ENCODE assay signal across 11 cellular contexts in genomic region chr11:59224419-59224928, GRCh38. TPM values are rescaled to one million over a fixed set of nuclear protein-coding genes. Genes with fewer than 3 reads are reported as not detected.
DNase-seq lines count a peak whose midpoint lies in the region; ATAC-seq, FAIRE-seq and TF ChIP-seq lines count a peak whose summit lies in the region.
"Had no signal": no experiment of that assay in that cellular context is flagged by ENCODE, and none has a peak within 500 bp of the region (broad histone marks: within the 10 kb centered on the region; RNA-seq: fewer than 3 reads in every experiment).

No MANE protein-coding gene starts in this region.

- no peaks in the 10 kb centered on the region for H3K9me3 Mint-ChIP-seq in activated CD4-positive, alpha-beta T cell treated with anti-CD3 and anti-CD28 coated beads for 36 hours (ENCODE audit: low read depth)
- H3K9me3 Mint-ChIP-seq: activated T-cell treated with anti-CD3 and anti-CD28 coated beads, Interleukin-2, amount 50 U/mL, for 72 hours had no signal

- dilution Hi-C loops in IMR-90 (cut with HindIII; ENCODE audit: low sequenced_read_pairs, unreplicated experiment), result no loop called here

- CTCF ChIA-PET in activated CD4-positive, alpha-beta T cell treated with anti-CD3 and anti-CD28 coated beads for 36 hours (lab: Charles Lee), result interaction anchor here (0.6 to 1.5 kb wide), 3 partner anchors 22 to 37 kb away, joined by 3 read pairs; no protein-coding TSS in a partner anchor
- CTCF ChIA-PET in IMR-90 (lab: Yijun Ruan, JAX), result interaction anchor here (0.7 to 1.3 kb wide), 4 partner anchors 9 to 53 kb away, joined by 3 to 5 read pairs (median 4); partner anchors contain the start of gene DTX4

- POLR2A ChIA-PET in activated CD4-positive, alpha-beta T cell treated with anti-CD3 and anti-CD28 coated beads for 36 hours (lab: Charles Lee), result interaction anchor here (0.5 kb wide), 1 partner anchor 53 kb away, joined by 5 read pairs; the partner anchor contains the start of gene DTX4
- POLR2A ChIA-PET in IMR-90 (lab: Charles Lee; ENCODE audit: unreplicated experiment), result no interaction called here

- DNase-seq in activated CD4-positive, alpha-beta T cell treated with anti-CD3 and anti-CD28 coated beads for 36 hours, result no peak
- DNase-seq in activated CD4-positive, alpha-beta T cell treated with anti-CD3 and anti-CD28 coated beads, Interleukin-2, amount 50 U/mL, for 48 hours, result no peak
- DNase-seq in IMR-90 (no peak), foreskin keratinocyte (no peak), upper lobe of left lung (no peak), small intestine (no peak), T-helper 2 cell (no peak), LoVo (ENCODE audit: low spot score) (no peak)
- DNase-seq: activated T-cell treated with anti-CD3 and anti-CD28 coated beads, Interleukin-2, amount 50 U/mL, for 72 hours; mammary epithelial cell had no signal

- H3K4me1 Mint-ChIP-seq in activated CD4-positive, alpha-beta T cell treated with anti-CD3 and anti-CD28 coated beads for 36 hours, result peaks cover 12% of the 10 kb centered on the region

- peak overlapping the region; percentile 75 for H3K4ac ChIP-seq in IMR-90 (ENCODE audit: low read depth, low read length)

- no peak overlapping the region for H3K4me3 Mint-ChIP-seq in activated CD4-positive, alpha-beta T cell treated with anti-CD3 and anti-CD28 coated beads for 36 hours

- H3K27ac ChIP-seq in IMR-90 (ENCODE audit: insufficient read depth, low read length) (peak overlapping the region; percentile 80; the same call in 1 of the 2 replicates), foreskin keratinocyte (no peak overlapping the region), upper lobe of left lung (peak overlapping the region; percentile 56 to 79 (median 70)), small intestine (ENCODE audit: low read depth in 1 of 2, low read length in 1 of 2) (peak overlapping the region in 1 of 2 donors; percentile 77)

- peak overlapping the region; percentile 20 for H3K18ac ChIP-seq in IMR-90 (ENCODE audit: low read depth, low read length)

- H3K9me3 ChIP-seq in IMR-90 (ENCODE audit: control insufficient read depth, insufficient read depth, low read length), result no peaks in the 10 kb centered on the region
- no peaks in the 10 kb centered on the region for H3K9me3 ChIP-seq in upper lobe of left lung
- no peaks in the 10 kb centered on the region for H3K9me3 ChIP-seq in small intestine (ENCODE audit: control insufficient read depth, low read depth)

- no peak overlapping the region for H3K4me3 ChIP-seq in IMR-90 (ENCODE audit: insufficient read depth, low read depth, low read length)
- H3K4me3 ChIP-seq in upper lobe of left lung, result no peak overlapping the region
- H3K4me3 ChIP-seq in small intestine (ENCODE audit: low read depth in 1 of 2, low read length in 2 of 2), result no peak overlapping the region

- in situ Hi-C loops in IMR-90 (cut with MboI; ENCODE audit: low sequenced_read_pairs), result no loop called here

- H3K27me3 ChIP-seq in IMR-90 (ENCODE audit: control insufficient read depth, insufficient read depth, low read length), result no peaks in the 10 kb centered on the region
- H3K27me3 ChIP-seq in foreskin keratinocyte, result no peaks in the 10 kb centered on the region
- H3K27me3 ChIP-seq in upper lobe of left lung, result no peaks in the 10 kb centered on the region
- no peaks in the 10 kb centered on the region for H3K27me3 ChIP-seq in small intestine (ENCODE audit: control insufficient read depth in 2 of 2, insufficient read depth in 2 of 2, low read length in 2 of 2)

- intact Hi-C loops in activated CD4-positive, alpha-beta T cell treated with anti-CD3 and anti-CD28 coated beads for 36 hours (cut with DNase I, micrococcal nuclease), result no loop called here
- intact Hi-C loops in IMR-90 (cut with micrococcal nuclease), result loop anchor here (5.0 kb wide), 2 partner anchors 52 to 58 kb away; partner anchors contain the start of gene DTX4

- no peak overlapping the region for H4K5ac ChIP-seq in IMR-90 (ENCODE audit: low read depth, low read length)

- H3K36me3 ChIP-seq in IMR-90 (ENCODE audit: control insufficient read depth, insufficient read depth, low read length) (no peaks in the 10 kb centered on the region), upper lobe of left lung (no peaks in the 10 kb centered on the region), small intestine (ENCODE audit: control insufficient read depth in 2 of 2, insufficient read depth in 2 of 2, low read length in 2 of 2) (no peaks in the 10 kb centered on the region)

- peak; percentile 55 for ATAC-seq in activated CD4-positive, alpha-beta T cell treated with anti-CD3 and anti-CD28 coated beads for 36 hours
- ATAC-seq in IMR-90 (ENCODE audit: low read depth) (peak; percentile 6), foreskin keratinocyte (peak; percentile 54), upper lobe of left lung (ENCODE audit: low FRiP score in 2 of 2) (peak; percentile 70 to 78)

- peak overlapping the region; percentile 40; the same call in 1 of the 2 replicates for H4K91ac ChIP-seq in IMR-90 (ENCODE audit: insufficient read depth, low read depth, low read length)

- peak overlapping the region in 1 of 2 experiments; percentile 49; a peak in 2 of 4 replicates for H4K8ac ChIP-seq in IMR-90 (ENCODE audit: low read depth in 2 of 2, low read length in 2 of 2)

- H3K27me3 Mint-ChIP-seq in activated CD4-positive, alpha-beta T cell treated with anti-CD3 and anti-CD28 coated beads for 36 hours, result peaks cover 5% of the 10 kb centered on the region

- TF ChIP-seq CTCF in IMR-90 (conservative IDR thresholded peaks at IDR 0.05; ENCODE audit: low read depth, low read length) (no peak), foreskin keratinocyte (conservative IDR thresholded peaks at IDR 0.05) (no peak), upper lobe of left lung (IDR thresholded peaks at IDR 0.05) (no peak)

- H3K23ac ChIP-seq in IMR-90 (ENCODE audit: low read depth, low read length), result peak overlapping the region; percentile 63

- H3K9ac ChIP-seq in IMR-90 (ENCODE audit: low read depth, low read length), result no peak overlapping the region

- H3K9me1 ChIP-seq in IMR-90 (ENCODE audit: insufficient read depth, low read length), result peaks cover 17% of the 10 kb centered on the region

- H2BK15ac ChIP-seq in IMR-90 (ENCODE audit: low read depth, low read length), result peak overlapping the region; percentile 12; the same call in 1 of the 3 replicates

- no peaks in the 10 kb centered on the region for H3K36me3 Mint-ChIP-seq in activated CD4-positive, alpha-beta T cell treated with anti-CD3 and anti-CD28 coated beads for 36 hours (ENCODE audit: low read depth)

- H4K20me1 ChIP-seq in IMR-90 (ENCODE audit: insufficient read depth, low read length), result no peaks in the 10 kb centered on the region

- no peak for TF ChIP-seq RAD21 in IMR-90 (IDR thresholded peaks at IDR 0.05; ENCODE audit: low read length)

- H3K56ac ChIP-seq in IMR-90 (ENCODE audit: extremely low read depth, insufficient read depth, low read length), result no peak overlapping the region

- H2AK5ac ChIP-seq in IMR-90 (ENCODE audit: low read depth, low read length), result peak overlapping the region; percentile 10; the same call in 1 of the 2 replicates

- H2BK120ac ChIP-seq in IMR-90 (ENCODE audit: low read depth, low read length), result peak overlapping the region; percentile 85

- H3K79me1 ChIP-seq in IMR-90 (ENCODE audit: low read depth in 1 of 2, low read length in 2 of 2), result no peaks in the 10 kb centered on the region

- WGBS in IMR-90 (ENCODE audit: extremely low coverage in 2 of 2, insufficient read length in 1 of 2), 2 experiments, result 61% methylated on average over 2 of the region's 4 CpGs; no CpG with 5 or more reads in 1 of the 2 experiments
- 20 to 23% methylated on average over 4 of the region's 4 CpGs for whole genome bisulfite sequencing in upper lobe of left lung, 2 donors
- WGBS in small intestine, 3 donors, result 29 to 51% (median 42%) methylated on average over 4 of the region's 4 CpGs

- peak overlapping the region; percentile 31 for H2BK5ac ChIP-seq in IMR-90 (ENCODE audit: low read depth, low read length, poor library complexity, severe bottlenecking)

- no TSS peak for BruUV-seq in IMR-90 (replicated peaks; lab: Mats Ljungman, UMichigan)

- no peak overlapping the region for H2AK9ac ChIP-seq in IMR-90 (replicated peaks; ENCODE audit: low read depth, low read length, poor library complexity)

- TF ChIP-seq EP300 in upper lobe of left lung (IDR thresholded peaks at IDR 0.05), result peak in 1 of 4 donors; percentile 48

- peaks cover 24% of the 10 kb centered on the region for H3K4me1 ChIP-seq in IMR-90 (ENCODE audit: control insufficient read depth, insufficient read depth, low read length)
- H3K4me1 ChIP-seq in foreskin keratinocyte, result peaks cover 11% of the 10 kb centered on the region
- peaks cover 13 to 35% (median 22%) of the 10 kb centered on the region in 4 donors for H3K4me1 ChIP-seq in upper lobe of left lung
- H3K4me1 ChIP-seq in small intestine (ENCODE audit: control insufficient read depth in 2 of 2, insufficient read depth in 1 of 2, low read depth in 1 of 2, low read length in 1 of 2), result no peaks in the 10 kb centered on the region

- TF ChIP-seq POLR2A in IMR-90 (IDR thresholded peaks at IDR 0.05; ENCODE audit: low read depth, low read length) (no peak), upper lobe of left lung (IDR thresholded peaks at IDR 0.05) (peak in 1 of 4 donors; percentile 40)

- H2BK20ac ChIP-seq in IMR-90 (ENCODE audit: low read depth, low read length), result peak overlapping the region; percentile 89

- peak overlapping the region; percentile 77 for H3K14ac ChIP-seq in IMR-90 (replicated peaks; ENCODE audit: low read depth, low read length)

- FAIRE-seq in small intestine (lab: Jason Lieb, UNC), result no peak
- FAIRE-seq: H54 had no signal

- no peak overlapping the region for H3K4me2 ChIP-seq in IMR-90 (ENCODE audit: low read depth, low read length)

- no peak overlapping the region for H2AFZ ChIP-seq in IMR-90 (replicated peaks; ENCODE audit: low read length, poor library complexity)

- no peak overlapping the region for H3K27ac Mint-ChIP-seq in activated CD4-positive, alpha-beta T cell treated with anti-CD3 and anti-CD28 coated beads for 36 hours
- H3K27ac Mint-ChIP-seq: activated T-cell treated with anti-CD3 and anti-CD28 coated beads, Interleukin-2, amount 50 U/mL, for 72 hours had no signal

RNA-seq across cellular contexts. Expression of gene MPEG1, which starts 11.7 kb away (rescaled TPM):
- total RNA-seq in activated CD4-positive, alpha-beta T cell treated with anti-CD3 and anti-CD28 coated beads for 36 hours, result not detected
- total RNA-seq in IMR-90 (2012; rRNA removed) (not detected in 2 replicates), foreskin keratinocyte (not detected in 2 replicates), upper lobe of left lung (10 to 100 TPM in 5 of 6 donors, 1 to 10 TPM in 1; 5.5 to 59.2 (median 25.1) TPM)
- polyA plus RNA-seq in IMR-90 (2012; rRNA removed) (not detected in 2 replicates), foreskin keratinocyte (not detected in 2 replicates), small intestine (1 to 10 TPM; 1.8 to 8.8 (median 6.5) TPM)
- polyA plus RNA-seq in IMR-90 (2012; cell fraction: cytosol; rRNA removed), result not detected in 2 replicates
- polyA plus RNA-seq in IMR-90 (2012; cell fraction: nucleus; rRNA removed; ENCODE audit: low replicate concordance), result not detected in 2 replicates
- total RNA-seq: mammary epithelial cell had no signal
- polyA plus RNA-seq: mammary epithelial cell had no signal

RNA-seq across cellular contexts. Expression of gene DTX4, which starts 52.5 kb away (rescaled TPM):
- total RNA-seq in activated CD4-positive, alpha-beta T cell treated with anti-CD3 and anti-CD28 coated beads for 36 hours, result under 1 TPM; 0.07 to 0.11 TPM
- total RNA-seq in IMR-90 (2012; rRNA removed) (2.5 and 2.7 TPM in 2 replicates), foreskin keratinocyte (5.7 and 6.2 TPM in 2 replicates), upper lobe of left lung (10 to 100 TPM; 33.4 to 58.7 (median 48.5) TPM)
- polyA plus RNA-seq in IMR-90 (2012; rRNA removed) (3.0 and 3.1 TPM in 2 replicates), foreskin keratinocyte (2.3 and 2.7 TPM in 2 replicates), small intestine (10 to 100 TPM; 12.2 to 23.8 (median 21.0) TPM)
- polyA plus RNA-seq in IMR-90 (2012; cell fraction: cytosol; rRNA removed), result 1.1 and 1.5 TPM in 2 replicates
- polyA plus RNA-seq in IMR-90 (2012; cell fraction: nucleus; rRNA removed; ENCODE audit: low replicate concordance), result 3.8 and 4.2 TPM in 2 replicates

Comparison
In these comparisons a context has a peak if more than half of its experiments do, and no peak if none do; other contexts are left out.
1. ATAC-seq: peak in every context shown above with its lines; median percentile 74 in upper lobe of left lung; 55 in activated CD4-positive, alpha-beta T cell treated with anti-CD3 and anti-CD28 coated beads for 36 hours; 54 in foreskin keratinocyte; 6 in IMR-90.